In genomic region chr22:39622881-39623367, GRCh38 we compare ENCODE assay signal across 8 cellular contexts. TPM values are rescaled to one million over a fixed set of nuclear protein-coding genes. Genes with fewer than 3 reads are reported as not detected.
DNase-seq lines count a peak whose midpoint lies in the region; ATAC-seq lines count a peak whose summit lies in the region.

No MANE protein-coding gene starts in this region.

- DNase-seq in NCI-H524 (lab: John Stamatoyannopoulos, UW): peak; percentile 61 to 68
- DNase-seq in NCI-H524 treated with DMSO at 0.1 percent for 48 hours (lab: John Stamatoyannopoulos, UW): no peak
- peak; percentile 26 for DNase-seq in T-helper 22 cell (ENCODE audit: low read depth)
- DNase-seq in astrocyte of the hippocampus (ENCODE audit: low read depth, low spot score): peak; percentile 57
- peak; percentile 53 for DNase-seq in left lobe of liver (ENCODE audit: low spot score)
- peak; percentile 37 for DNase-seq in stimulated activated CD8-positive, alpha-beta memory T cell treated with anti-CD3 and anti-CD28 coated beads, Interleukin-12 subunit alpha, Interleukin-12 subunit beta, amount 100 ng/mL, for 4 hours (ENCODE audit: low read depth)
- DNase-seq in NCI-H1105 (lab: John Stamatoyannopoulos, UW): no peak

- ATAC-seq in left lobe of liver: peak; percentile 76
- no peak for ATAC-seq in HG03139 (IDR thresholded peaks at IDR 0.05; ENCODE audit: unreplicated experiment)

RNA-seq across cellular contexts. Expression of gene CACNA1I, which starts 52.4 kb away (rescaled TPM):
- total RNA-seq in left lobe of liver: 0.05 TPM

Comparison
In these comparisons a context has a peak if more than half of its experiments do, and no peak if none do; other contexts are left out.
1. DNase-seq: peak in NCI-H524 (2 of 2), T-helper 22 cell (single experiment), astrocyte of the hippocampus (single experiment), left lobe of liver (single experiment) and stimulated activated CD8-positive, alpha-beta memory T cell treated with anti-CD3 and anti-CD28 coated beads, Interleukin-12 subunit alpha, Interleukin-12 subunit beta, amount 100 ng/mL, for 4 hours (single experiment); none in NCI-H524 treated with DMSO at 0.1 percent for 48 hours (single experiment) and NCI-H1105 (single experiment).